In the genomic region with DNA sequence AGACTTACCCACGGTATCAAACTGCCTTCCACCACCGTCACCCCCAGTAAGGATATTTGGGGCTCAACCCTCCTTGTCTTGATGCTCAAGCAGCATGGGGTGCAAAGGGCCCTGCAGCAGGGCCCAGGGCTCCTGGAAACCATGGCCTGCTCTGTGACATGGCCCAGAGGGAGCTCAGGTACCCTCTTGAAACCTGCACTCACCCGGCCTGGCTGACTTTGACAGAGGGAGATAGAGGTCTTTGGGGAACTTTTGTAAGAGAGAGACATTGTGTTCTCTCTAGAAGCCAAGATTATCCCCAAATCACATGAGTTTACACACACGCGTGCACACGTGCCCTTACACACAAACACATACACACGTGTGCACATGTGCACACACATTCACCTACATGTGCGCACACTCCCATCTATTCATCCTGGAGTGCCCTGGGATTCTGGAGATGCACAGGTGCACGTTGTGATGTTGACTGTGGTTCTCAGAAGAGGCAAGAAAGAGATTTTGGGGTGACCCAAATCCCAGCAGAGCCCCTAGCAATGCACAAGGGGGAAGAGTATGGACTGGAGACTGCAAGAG, we compare ENCODE assay signal across 27 cellular contexts. TPM values are rescaled to one million over a fixed set of nuclear protein-coding genes. Genes with fewer than 3 reads are reported as not detected.
"Had no signal": no experiment of that assay in that cellular context is flagged by ENCODE, and none has a peak within 500 bp of the region (broad histone marks: within the 10 kb centered on the region; RNA-seq: fewer than 3 reads in every experiment).

No MANE protein-coding gene starts in this region.

- H3K36me3 Mint-ChIP-seq: activated naive CD4-positive, alpha-beta T cell treated with anti-CD3 and anti-CD28 coated beads, Interleukin-2, amount 50 U/mL, for 24 hours had no signal

- ATAC-seq: activated CD4-positive, alpha-beta T cell treated with anti-CD3 and anti-CD28 coated beads for 36 hours; activated T-cell treated with anti-CD3 and anti-CD28 coated beads, Interleukin-2, amount 50 U/mL, for 72 hours; body of pancreas; K562 had no signal

- H3K9me2 ChIP-seq: SK-N-SH had no signal

- H3K27ac ChIP-seq: ascending aorta, body of pancreas, Peyer's patch, RWPE1, SJCRH30, VCaP had no signal

- H3K4me3 Mint-ChIP-seq: activated CD4-positive, alpha-beta memory T cell treated with anti-CD3 and anti-CD28 coated beads, Interleukin-2, amount 10 ng/mL, durations not matched to agents 7 days and 5 days; activated CD4-positive, alpha-beta T cell treated with anti-CD3 and anti-CD28 coated beads for 36 hours; activated naive CD4-positive, alpha-beta T cell treated with anti-CD3 and anti-CD28 coated beads, Interleukin-2, amount 50 U/mL, for 24 hours; activated T-cell treated with anti-CD3 and anti-CD28 coated beads, Interleukin-2, amount 50 U/mL, for 72 hours had no signal

- H3K4me1 Mint-ChIP-seq: activated CD4-positive, alpha-beta memory T cell treated with anti-CD3 and anti-CD28 coated beads, Interleukin-2, amount 10 ng/mL, durations not matched to agents 7 days and 5 days; activated CD4-positive, alpha-beta T cell treated with anti-CD3 and anti-CD28 coated beads for 36 hours; activated naive CD4-positive, alpha-beta T cell treated with anti-CD3 and anti-CD28 coated beads, Interleukin-2, amount 50 U/mL, for 24 hours had no signal

- H3K36me3 ChIP-seq: ascending aorta, Peyer's patch, SJCRH30 had no signal

- H3K9me3 Mint-ChIP-seq: activated CD4-positive, alpha-beta memory T cell treated with anti-CD3 and anti-CD28 coated beads, Interleukin-2, amount 10 ng/mL, durations not matched to agents 7 days and 5 days; activated naive CD4-positive, alpha-beta T cell treated with anti-CD3 and anti-CD28 coated beads, Interleukin-2, amount 50 U/mL, for 24 hours; activated T-cell treated with anti-CD3 and anti-CD28 coated beads, Interleukin-2, amount 50 U/mL, for 72 hours; activated T-helper 2 cell treated with anti-CD3 and anti-CD28 coated beads, Interferon-gamma antibody, Interleukin-2, Interleukin-4, amounts not matched to agents 10 μg/mL and 5 μg/mL and 100 μg/mL, durations not matched to agents 14 hours and 24 hours and 36 hours had no signal

- H3K4me1 ChIP-seq: ascending aorta, body of pancreas, Peyer's patch, SJCRH30 had no signal

- DNase-seq: activated CD4-positive, alpha-beta memory T cell treated with anti-CD3 and anti-CD28 coated beads, Interleukin-2, amount 10 ng/mL, durations not matched to agents 7 days and 5 days; activated CD4-positive, alpha-beta T cell treated with anti-CD3 and anti-CD28 coated beads for 36 hours; activated CD4-positive, alpha-beta T cell treated with anti-CD3 and anti-CD28 coated beads, Interleukin-2, amount 50 U/mL, for 1 hour; activated CD8-positive, alpha-beta memory T cell treated with anti-CD3 and anti-CD28 coated beads, Interleukin-2, amount 50 U/mL, for 4 hours; activated naive CD4-positive, alpha-beta T cell; activated T-cell treated with anti-CD3 and anti-CD28 coated beads, Interleukin-2, amount 50 U/mL, for 72 hours; amniotic stem cell; body of pancreas; Karpas-422; NCI-H146; NCI-H1930; NCI-H2107; NCI-H510A treated with DMSO at 0.1 percent for 48 hours; NCI-H69; NK-92 treated with Interleukin-12 subunit alpha and Interleukin-12 subunit beta, amount 100 ng/mL, for 24 hours; Right ventricle myocardium superior; SJCRH30; SK-N-SH; T-helper 1 cell had no signal

- H3K27ac Mint-ChIP-seq: activated CD4-positive, alpha-beta memory T cell treated with anti-CD3 and anti-CD28 coated beads, Interleukin-2, amount 10 ng/mL, durations not matched to agents 7 days and 5 days; activated CD4-positive, alpha-beta T cell treated with anti-CD3 and anti-CD28 coated beads for 36 hours; activated naive CD4-positive, alpha-beta T cell treated with anti-CD3 and anti-CD28 coated beads, Interleukin-2, amount 50 U/mL, for 24 hours; activated T-cell treated with anti-CD3 and anti-CD28 coated beads, Interleukin-2, amount 50 U/mL, for 72 hours; activated T-helper 2 cell treated with anti-CD3 and anti-CD28 coated beads, Interferon-gamma antibody, Interleukin-2, Interleukin-4, amounts not matched to agents 10 μg/mL and 5 μg/mL and 100 μg/mL, durations not matched to agents 14 hours and 24 hours and 36 hours had no signal

- H3K4me2 ChIP-seq: SK-N-SH had no signal

- H3K9me3 ChIP-seq: ascending aorta, body of pancreas, Peyer's patch, SK-N-SH had no signal

- H3K27me3 ChIP-seq: ascending aorta, body of pancreas, Peyer's patch had no signal

- H3K4me3 ChIP-seq: ascending aorta, body of pancreas, K562, Peyer's patch, SJCRH30 had no signal

RNA-seq across cellular contexts. Expression of a gene that starts 19.6 kb away (rescaled TPM):
- total RNA-seq: activated CD4-positive, alpha-beta memory T cell treated with anti-CD3 and anti-CD28 coated beads, Interleukin-2, amount 10 ng/mL, durations not matched to agents 7 days and 5 days; activated CD4-positive, alpha-beta T cell treated with anti-CD3 and anti-CD28 coated beads for 36 hours; activated T-cell treated with anti-CD3 and anti-CD28 coated beads, Interleukin-2, amount 50 U/mL, for 72 hours; activated T-helper 2 cell treated with anti-CD3 and anti-CD28 coated beads, Interferon-gamma antibody, Interleukin-2, Interleukin-4, amounts not matched to agents 10 μg/mL and 5 μg/mL and 100 μg/mL, durations not matched to agents 14 hours and 24 hours and 36 hours; T-helper 2 cell treated with Interferon-gamma antibody and Interleukin-4, amounts not matched to agents 100 ng/mL and 5 ng/mL, for 36 hours had no signal

RNA-seq across cellular contexts. Expression of a gene that starts 31.7 kb away (rescaled TPM):
- total RNA-seq: activated CD4-positive, alpha-beta memory T cell treated with anti-CD3 and anti-CD28 coated beads, Interleukin-2, amount 10 ng/mL, durations not matched to agents 7 days and 5 days; activated CD4-positive, alpha-beta T cell treated with anti-CD3 and anti-CD28 coated beads for 36 hours; activated T-cell treated with anti-CD3 and anti-CD28 coated beads, Interleukin-2, amount 50 U/mL, for 72 hours; activated T-helper 2 cell treated with anti-CD3 and anti-CD28 coated beads, Interferon-gamma antibody, Interleukin-2, Interleukin-4, amounts not matched to agents 10 μg/mL and 5 μg/mL and 100 μg/mL, durations not matched to agents 14 hours and 24 hours and 36 hours; ascending aorta; body of pancreas; K562; Peyer's patch; Right ventricle myocardium superior; SJCRH30; T-helper 2 cell treated with Interferon-gamma antibody and Interleukin-4, amounts not matched to agents 100 ng/mL and 5 ng/mL, for 36 hours had no signal
- polyA plus RNA-seq: K562, SK-N-SH had no signal
